8 cellular contexts compared by ENCODE assay signal in genomic region chr10:79084012-79084971, GRCh38. TPM values are rescaled to one million over a fixed set of nuclear protein-coding genes. Genes with fewer than 3 reads are reported as not detected.
DNase-seq lines count a peak whose midpoint lies in the region; ATAC-seq and TF ChIP-seq lines count a peak whose summit lies in the region.

No MANE protein-coding gene starts in this region.

- no peaks in the 10 kb centered on the region for H3K9me2 ChIP-seq in Loucy (replicated peaks; ENCODE audit: low read depth, low read length)

- peak; percentile 70 for DNase-seq in GM03348 (ENCODE audit: low spot score)
- DNase-seq in adipocyte (ENCODE audit: low read depth) = peak; percentile 78
- peak; percentile 88 to 96 (median 95) for DNase-seq in heart left ventricle
- peak; percentile 95 to 97 for DNase-seq in psoas muscle
- no peak for DNase-seq in activated naive CD4-positive, alpha-beta T cell (lab: John Stamatoyannopoulos, UW)

- peaks cover 27% of the 10 kb centered on the region; the same call in 1 of the 2 replicates for H3K36me3 ChIP-seq in Loucy (ENCODE audit: insufficient read depth, low read length)
- H3K36me3 ChIP-seq in adipocyte (ENCODE audit: control insufficient read depth, insufficient read depth, low read length, severe bottlenecking) = peaks cover 12% of the 10 kb centered on the region
- no peaks in the 10 kb centered on the region for H3K36me3 ChIP-seq in heart left ventricle
- no peaks in the 10 kb centered on the region for H3K36me3 ChIP-seq in psoas muscle (ENCODE audit: insufficient read depth in 1 of 2, low read depth in 1 of 2)

- no peaks in the 10 kb centered on the region for H3F3A ChIP-seq in Loucy (ENCODE audit: low read depth)

- no peak for TF ChIP-seq POLR2A in heart left ventricle (IDR thresholded peaks at IDR 0.05)

- 18 to 23% (median 21%) methylated on average over 9 of the region's 9 CpGs for WGBS in heart left ventricle, 4 donors
- 42 to 48% (median 48%) methylated on average over 8 to 9 of the region's 9 CpGs for WGBS in psoas muscle, 3 donors

- no peak for TF ChIP-seq CTCF in Loucy (conservative IDR thresholded peaks at IDR 0.05; ENCODE audit: low read length)
- TF ChIP-seq CTCF in heart left ventricle (IDR thresholded peaks at IDR 0.05) = no peak
- TF ChIP-seq CTCF in psoas muscle (IDR thresholded peaks at IDR 0.05) = no peak

- H3K9me3 ChIP-seq in Loucy (ENCODE audit: insufficient read depth, low read depth, low read length) (no peaks in the 10 kb centered on the region), adipocyte (ENCODE audit: control insufficient read depth, low read length) (no peaks in the 10 kb centered on the region), heart left ventricle (no peaks in the 10 kb centered on the region), psoas muscle (no peaks in the 10 kb centered on the region)

- H3K4me2 ChIP-seq in Loucy (ENCODE audit: low read depth, low read length, poor library complexity, severe bottlenecking) = peak overlapping the region; percentile 67

- H3K27me3 ChIP-seq in Loucy (ENCODE audit: insufficient read depth, low read length, poor library complexity, severe bottlenecking) (no peaks in the 10 kb centered on the region), adipocyte (replicated peaks; ENCODE audit: control insufficient read depth, insufficient read depth, low read length) (no peaks in the 10 kb centered on the region), heart left ventricle (no peaks in the 10 kb centered on the region), psoas muscle (ENCODE audit: insufficient read depth in 3 of 3, low read length in 2 of 3) (no peaks in the 10 kb centered on the region)

- intact Hi-C loops in heart left ventricle (cut with DNase I) = loop anchor here in 1 of 10 donors (10.0 kb wide), 1 partner anchor 51 kb away; no protein-coding TSS in a partner anchor
- intact Hi-C loops in psoas muscle (cut with DNase I) = loop anchor here (5.0 kb wide), 1 partner anchor 53 kb away; no protein-coding TSS in a partner anchor

- peaks cover 79% of the 10 kb centered on the region for H3K4me1 ChIP-seq in Loucy (ENCODE audit: insufficient read depth, low read length, poor library complexity, severe bottlenecking)
- H3K4me1 ChIP-seq in adipocyte (ENCODE audit: control insufficient read depth, insufficient read depth, low read length) = peaks cover 69% of the 10 kb centered on the region
- H3K4me1 ChIP-seq in heart left ventricle = peaks cover 28 to 100% (median 97%) of the 10 kb centered on the region in 12 donors
- H3K4me1 ChIP-seq in psoas muscle = peaks cover 92% of the 10 kb centered on the region

- peaks cover 97% of the 10 kb centered on the region for H4K20me1 ChIP-seq in Loucy (ENCODE audit: insufficient read depth, low read length, poor library complexity, severe bottlenecking)

- H3K4me3 ChIP-seq in Loucy (ENCODE audit: low read length, poor library complexity, severe bottlenecking) (peak overlapping the region; percentile 27), adipocyte (ENCODE audit: low read length) (no peak overlapping the region), heart left ventricle (peak overlapping the region in 1 of 12 donors; percentile 29), psoas muscle (no peak overlapping the region)

- ATAC-seq in heart left ventricle (peak; percentile 54 to 74 (median 62)), psoas muscle (peak in 1 of 4 donors; percentile 9), HG03520 (IDR thresholded peaks at IDR 0.05; ENCODE audit: unreplicated experiment) (no peak), GM19328 (IDR thresholded peaks at IDR 0.05; ENCODE audit: unreplicated experiment) (no peak)

- H3K27ac ChIP-seq in heart left ventricle (peak overlapping the region; percentile 53 to 99 (median 77)), psoas muscle (peak overlapping the region; percentile 50)

- peak overlapping the region; percentile 37 for H3K9ac ChIP-seq in Loucy (ENCODE audit: low read depth, low read length, poor library complexity, severe bottlenecking)
- H3K9ac ChIP-seq in adipocyte (ENCODE audit: low read length) = peak overlapping the region; percentile 9

- H3K79me2 ChIP-seq in Loucy (ENCODE audit: insufficient read depth, low read length) = peaks cover 100% of the 10 kb centered on the region

- no peak overlapping the region for H2AFZ ChIP-seq in Loucy (ENCODE audit: low read length)

RNA-seq across cellular contexts. Expression of gene ZMIZ1, which starts 15.5 kb away (rescaled TPM):
- total RNA-seq in heart left ventricle = 10 to 100 TPM; 39.8 to 75.4 (median 50.5) TPM
- polyA plus RNA-seq in heart left ventricle = 10 to 100 TPM; 19.7 to 45.7 TPM
- 10 to 100 TPM; 30.0 to 37.6 (median 35.4) TPM for total RNA-seq in psoas muscle
- 10 to 100 TPM; 10.4 to 24.3 (median 22.0) TPM for polyA plus RNA-seq in psoas muscle

Comparison
In these comparisons a context has a peak if more than half of its experiments do, and no peak if none do; other contexts are left out.
1. DNase-seq: peak in GM03348 (single experiment), adipocyte (single experiment), heart left ventricle (5 of 5) and psoas muscle (2 of 2); none in activated naive CD4-positive, alpha-beta T cell (0 of 4).
2. ATAC-seq: peak in heart left ventricle (4 of 4); none in HG03520 (single experiment) and GM19328 (single experiment).